ENCODE assay signal across 1 cellular context in the genomic region with DNA sequence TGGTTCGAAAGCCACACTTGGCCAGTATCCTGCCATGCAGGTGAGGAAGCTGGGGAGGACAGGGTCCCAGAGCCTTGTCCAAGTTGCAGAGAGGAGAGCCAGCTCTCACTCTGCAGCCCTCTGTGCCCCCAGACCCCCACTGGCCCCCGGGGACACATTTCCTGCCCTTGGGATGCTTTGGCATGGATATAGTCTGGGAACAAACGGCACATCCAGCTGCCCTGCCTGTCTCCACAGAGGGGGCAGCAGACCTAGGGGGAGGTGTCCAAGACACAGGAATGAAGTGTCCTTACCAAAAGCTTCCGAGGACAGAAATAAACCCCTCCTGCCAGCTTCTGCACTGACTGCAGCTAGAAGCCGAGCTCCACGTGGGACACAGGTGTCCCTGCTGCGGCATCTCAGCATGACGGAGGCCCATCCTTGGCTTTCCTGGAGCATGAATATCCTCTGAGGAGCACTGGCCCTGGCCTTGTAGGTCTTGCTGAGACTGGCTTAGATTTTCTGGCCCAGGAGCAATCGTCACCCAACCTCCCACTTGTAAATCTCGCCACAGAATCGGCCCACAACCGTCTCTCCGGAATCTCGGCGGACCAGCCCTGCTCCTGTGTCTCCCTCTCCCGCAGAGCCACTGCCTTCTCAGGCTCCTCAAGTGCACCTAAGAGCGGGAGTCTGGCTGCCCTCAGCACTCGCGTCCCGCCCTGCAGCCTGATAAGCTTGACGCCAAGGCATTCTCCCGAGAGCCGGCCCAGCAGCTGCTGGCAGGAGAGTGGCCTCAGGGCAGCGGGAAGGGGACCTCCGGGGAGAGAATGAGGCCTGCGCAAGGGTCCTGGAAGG.
A peak's percentile ranks its signal among the peaks of the same experiment; 100 is the strongest.
TF ChIP-seq lines count a peak whose summit lies in the region.

No MANE protein-coding gene starts in this region.

TF ChIP-seq in K562, 482 proteins besides CTCF, POLR2A, EP300 and RAD21 (continued from another document and continues in another):
- TF ChIP-seq, protein P1, sequence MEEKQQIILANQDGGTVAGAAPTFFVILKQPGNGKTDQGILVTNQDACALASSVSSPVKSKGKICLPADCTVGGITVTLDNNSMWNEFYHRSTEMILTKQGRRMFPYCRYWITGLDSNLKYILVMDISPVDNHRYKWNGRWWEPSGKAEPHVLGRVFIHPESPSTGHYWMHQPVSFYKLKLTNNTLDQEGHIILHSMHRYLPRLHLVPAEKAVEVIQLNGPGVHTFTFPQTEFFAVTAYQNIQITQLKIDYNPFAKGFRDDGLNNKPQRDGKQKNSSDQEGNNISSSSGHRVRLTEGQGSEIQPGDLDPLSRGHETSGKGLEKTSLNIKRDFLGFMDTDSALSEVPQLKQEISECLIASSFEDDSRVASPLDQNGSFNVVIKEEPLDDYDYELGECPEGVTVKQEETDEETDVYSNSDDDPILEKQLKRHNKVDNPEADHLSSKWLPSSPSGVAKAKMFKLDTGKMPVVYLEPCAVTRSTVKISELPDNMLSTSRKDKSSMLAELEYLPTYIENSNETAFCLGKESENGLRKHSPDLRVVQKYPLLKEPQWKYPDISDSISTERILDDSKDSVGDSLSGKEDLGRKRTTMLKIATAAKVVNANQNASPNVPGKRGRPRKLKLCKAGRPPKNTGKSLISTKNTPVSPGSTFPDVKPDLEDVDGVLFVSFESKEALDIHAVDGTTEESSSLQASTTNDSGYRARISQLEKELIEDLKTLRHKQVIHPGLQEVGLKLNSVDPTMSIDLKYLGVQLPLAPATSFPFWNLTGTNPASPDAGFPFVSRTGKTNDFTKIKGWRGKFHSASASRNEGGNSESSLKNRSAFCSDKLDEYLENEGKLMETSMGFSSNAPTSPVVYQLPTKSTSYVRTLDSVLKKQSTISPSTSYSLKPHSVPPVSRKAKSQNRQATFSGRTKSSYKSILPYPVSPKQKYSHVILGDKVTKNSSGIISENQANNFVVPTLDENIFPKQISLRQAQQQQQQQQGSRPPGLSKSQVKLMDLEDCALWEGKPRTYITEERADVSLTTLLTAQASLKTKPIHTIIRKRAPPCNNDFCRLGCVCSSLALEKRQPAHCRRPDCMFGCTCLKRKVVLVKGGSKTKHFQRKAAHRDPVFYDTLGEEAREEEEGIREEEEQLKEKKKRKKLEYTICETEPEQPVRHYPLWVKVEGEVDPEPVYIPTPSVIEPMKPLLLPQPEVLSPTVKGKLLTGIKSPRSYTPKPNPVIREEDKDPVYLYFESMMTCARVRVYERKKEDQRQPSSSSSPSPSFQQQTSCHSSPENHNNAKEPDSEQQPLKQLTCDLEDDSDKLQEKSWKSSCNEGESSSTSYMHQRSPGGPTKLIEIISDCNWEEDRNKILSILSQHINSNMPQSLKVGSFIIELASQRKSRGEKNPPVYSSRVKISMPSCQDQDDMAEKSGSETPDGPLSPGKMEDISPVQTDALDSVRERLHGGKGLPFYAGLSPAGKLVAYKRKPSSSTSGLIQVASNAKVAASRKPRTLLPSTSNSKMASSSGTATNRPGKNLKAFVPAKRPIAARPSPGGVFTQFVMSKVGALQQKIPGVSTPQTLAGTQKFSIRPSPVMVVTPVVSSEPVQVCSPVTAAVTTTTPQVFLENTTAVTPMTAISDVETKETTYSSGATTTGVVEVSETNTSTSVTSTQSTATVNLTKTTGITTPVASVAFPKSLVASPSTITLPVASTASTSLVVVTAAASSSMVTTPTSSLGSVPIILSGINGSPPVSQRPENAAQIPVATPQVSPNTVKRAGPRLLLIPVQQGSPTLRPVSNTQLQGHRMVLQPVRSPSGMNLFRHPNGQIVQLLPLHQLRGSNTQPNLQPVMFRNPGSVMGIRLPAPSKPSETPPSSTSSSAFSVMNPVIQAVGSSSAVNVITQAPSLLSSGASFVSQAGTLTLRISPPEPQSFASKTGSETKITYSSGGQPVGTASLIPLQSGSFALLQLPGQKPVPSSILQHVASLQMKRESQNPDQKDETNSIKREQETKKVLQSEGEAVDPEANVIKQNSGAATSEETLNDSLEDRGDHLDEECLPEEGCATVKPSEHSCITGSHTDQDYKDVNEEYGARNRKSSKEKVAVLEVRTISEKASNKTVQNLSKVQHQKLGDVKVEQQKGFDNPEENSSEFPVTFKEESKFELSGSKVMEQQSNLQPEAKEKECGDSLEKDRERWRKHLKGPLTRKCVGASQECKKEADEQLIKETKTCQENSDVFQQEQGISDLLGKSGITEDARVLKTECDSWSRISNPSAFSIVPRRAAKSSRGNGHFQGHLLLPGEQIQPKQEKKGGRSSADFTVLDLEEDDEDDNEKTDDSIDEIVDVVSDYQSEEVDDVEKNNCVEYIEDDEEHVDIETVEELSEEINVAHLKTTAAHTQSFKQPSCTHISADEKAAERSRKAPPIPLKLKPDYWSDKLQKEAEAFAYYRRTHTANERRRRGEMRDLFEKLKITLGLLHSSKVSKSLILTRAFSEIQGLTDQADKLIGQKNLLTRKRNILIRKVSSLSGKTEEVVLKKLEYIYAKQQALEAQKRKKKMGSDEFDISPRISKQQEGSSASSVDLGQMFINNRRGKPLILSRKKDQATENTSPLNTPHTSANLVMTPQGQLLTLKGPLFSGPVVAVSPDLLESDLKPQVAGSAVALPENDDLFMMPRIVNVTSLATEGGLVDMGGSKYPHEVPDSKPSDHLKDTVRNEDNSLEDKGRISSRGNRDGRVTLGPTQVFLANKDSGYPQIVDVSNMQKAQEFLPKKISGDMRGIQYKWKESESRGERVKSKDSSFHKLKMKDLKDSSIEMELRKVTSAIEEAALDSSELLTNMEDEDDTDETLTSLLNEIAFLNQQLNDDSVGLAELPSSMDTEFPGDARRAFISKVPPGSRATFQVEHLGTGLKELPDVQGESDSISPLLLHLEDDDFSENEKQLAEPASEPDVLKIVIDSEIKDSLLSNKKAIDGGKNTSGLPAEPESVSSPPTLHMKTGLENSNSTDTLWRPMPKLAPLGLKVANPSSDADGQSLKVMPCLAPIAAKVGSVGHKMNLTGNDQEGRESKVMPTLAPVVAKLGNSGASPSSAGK (IDR thresholded peaks at IDR 0.05): peak; percentile 86
- TF ChIP-seq, protein P2, sequence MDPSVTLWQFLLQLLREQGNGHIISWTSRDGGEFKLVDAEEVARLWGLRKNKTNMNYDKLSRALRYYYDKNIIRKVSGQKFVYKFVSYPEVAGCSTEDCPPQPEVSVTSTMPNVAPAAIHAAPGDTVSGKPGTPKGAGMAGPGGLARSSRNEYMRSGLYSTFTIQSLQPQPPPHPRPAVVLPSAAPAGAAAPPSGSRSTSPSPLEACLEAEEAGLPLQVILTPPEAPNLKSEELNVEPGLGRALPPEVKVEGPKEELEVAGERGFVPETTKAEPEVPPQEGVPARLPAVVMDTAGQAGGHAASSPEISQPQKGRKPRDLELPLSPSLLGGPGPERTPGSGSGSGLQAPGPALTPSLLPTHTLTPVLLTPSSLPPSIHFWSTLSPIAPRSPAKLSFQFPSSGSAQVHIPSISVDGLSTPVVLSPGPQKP (CRISPR knock-in tag; IDR thresholded peaks at IDR 0.05): peak; percentile 36; the same call in 1 of the 2 replicates
- TF ChIP-seq NR2C1 (IDR thresholded peaks at IDR 0.05) (no peak), NR2C1 (tag; IDR thresholded peaks at IDR 0.05) (no peak), NR3C1 (CRISPR knock-in tag; IDR thresholded peaks at IDR 0.05) (0 out of 2 replicates have a peak, but pooled peaks have one; percentile 33), YBX1 (IDR thresholded peaks at IDR 0.05) (no peak), SREBF2 (CRISPR knock-in tag; IDR thresholded peaks at IDR 0.05) (no peak), NR2F6 (CRISPR knock-in tag; IDR thresholded peaks at IDR 0.05) (no peak), MIER1 (IDR thresholded peaks at IDR 0.05; ENCODE audit: low read depth) (peak; percentile 43; the same call in 1 of the 2 replicates), ADNP (tag; IDR thresholded peaks at IDR 0.05) (no peak), TAF1 (IDR thresholded peaks at IDR 0.05; ENCODE audit: control insufficient read depth, extremely low read depth, insufficient read depth, low read length, severe bottlenecking) (peak; percentile 18), JUND (IDR thresholded peaks at IDR 0.05; ENCODE audit: borderline replicate concordance, low read depth, low read length) (no peak), JUND (tag; IDR thresholded peaks at IDR 0.05; ENCODE audit: borderline replicate concordance, low read depth, low read length) (no peak), HOXB6 (CRISPR knock-in tag; IDR thresholded peaks at IDR 0.05; ENCODE audit: borderline replicate concordance) (no peak), L3MBTL2 (IDR thresholded peaks at IDR 0.05) (peak; percentile 66), SMAD1 (IDR thresholded peaks at IDR 0.05; ENCODE audit: low read depth, low read length, partially characterized antibody) (no peak), NR1H2 (CRISPR knock-in tag; IDR thresholded peaks at IDR 0.05) (no peak), ZNF316 (IDR thresholded peaks at IDR 0.05) (peak; percentile 49)
- TF ChIP-seq, protein P3, sequence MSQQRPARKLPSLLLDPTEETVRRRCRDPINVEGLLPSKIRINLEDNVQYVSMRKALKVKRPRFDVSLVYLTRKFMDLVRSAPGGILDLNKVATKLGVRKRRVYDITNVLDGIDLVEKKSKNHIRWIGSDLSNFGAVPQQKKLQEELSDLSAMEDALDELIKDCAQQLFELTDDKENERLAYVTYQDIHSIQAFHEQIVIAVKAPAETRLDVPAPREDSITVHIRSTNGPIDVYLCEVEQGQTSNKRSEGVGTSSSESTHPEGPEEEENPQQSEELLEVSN (IDR thresholded peaks at IDR 0.05; ENCODE audit: borderline replicate concordance in 1 of 2, extremely low read depth in 1 of 2, insufficient read depth in 1 of 2, insufficient read length in 1 of 2, low read depth in 1 of 2, low read length in 1 of 2, poor library complexity in 1 of 2, severe bottlenecking in 1 of 2): peak; percentile 91 to 96
- TF ChIP-seq, protein P4, sequence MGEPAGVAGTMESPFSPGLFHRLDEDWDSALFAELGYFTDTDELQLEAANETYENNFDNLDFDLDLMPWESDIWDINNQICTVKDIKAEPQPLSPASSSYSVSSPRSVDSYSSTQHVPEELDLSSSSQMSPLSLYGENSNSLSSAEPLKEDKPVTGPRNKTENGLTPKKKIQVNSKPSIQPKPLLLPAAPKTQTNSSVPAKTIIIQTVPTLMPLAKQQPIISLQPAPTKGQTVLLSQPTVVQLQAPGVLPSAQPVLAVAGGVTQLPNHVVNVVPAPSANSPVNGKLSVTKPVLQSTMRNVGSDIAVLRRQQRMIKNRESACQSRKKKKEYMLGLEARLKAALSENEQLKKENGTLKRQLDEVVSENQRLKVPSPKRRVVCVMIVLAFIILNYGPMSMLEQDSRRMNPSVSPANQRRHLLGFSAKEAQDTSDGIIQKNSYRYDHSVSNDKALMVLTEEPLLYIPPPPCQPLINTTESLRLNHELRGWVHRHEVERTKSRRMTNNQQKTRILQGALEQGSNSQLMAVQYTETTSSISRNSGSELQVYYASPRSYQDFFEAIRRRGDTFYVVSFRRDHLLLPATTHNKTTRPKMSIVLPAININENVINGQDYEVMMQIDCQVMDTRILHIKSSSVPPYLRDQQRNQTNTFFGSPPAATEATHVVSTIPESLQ (CRISPR knock-in tag; IDR thresholded peaks at IDR 0.05): no peak
- TF ChIP-seq, protein P5, sequence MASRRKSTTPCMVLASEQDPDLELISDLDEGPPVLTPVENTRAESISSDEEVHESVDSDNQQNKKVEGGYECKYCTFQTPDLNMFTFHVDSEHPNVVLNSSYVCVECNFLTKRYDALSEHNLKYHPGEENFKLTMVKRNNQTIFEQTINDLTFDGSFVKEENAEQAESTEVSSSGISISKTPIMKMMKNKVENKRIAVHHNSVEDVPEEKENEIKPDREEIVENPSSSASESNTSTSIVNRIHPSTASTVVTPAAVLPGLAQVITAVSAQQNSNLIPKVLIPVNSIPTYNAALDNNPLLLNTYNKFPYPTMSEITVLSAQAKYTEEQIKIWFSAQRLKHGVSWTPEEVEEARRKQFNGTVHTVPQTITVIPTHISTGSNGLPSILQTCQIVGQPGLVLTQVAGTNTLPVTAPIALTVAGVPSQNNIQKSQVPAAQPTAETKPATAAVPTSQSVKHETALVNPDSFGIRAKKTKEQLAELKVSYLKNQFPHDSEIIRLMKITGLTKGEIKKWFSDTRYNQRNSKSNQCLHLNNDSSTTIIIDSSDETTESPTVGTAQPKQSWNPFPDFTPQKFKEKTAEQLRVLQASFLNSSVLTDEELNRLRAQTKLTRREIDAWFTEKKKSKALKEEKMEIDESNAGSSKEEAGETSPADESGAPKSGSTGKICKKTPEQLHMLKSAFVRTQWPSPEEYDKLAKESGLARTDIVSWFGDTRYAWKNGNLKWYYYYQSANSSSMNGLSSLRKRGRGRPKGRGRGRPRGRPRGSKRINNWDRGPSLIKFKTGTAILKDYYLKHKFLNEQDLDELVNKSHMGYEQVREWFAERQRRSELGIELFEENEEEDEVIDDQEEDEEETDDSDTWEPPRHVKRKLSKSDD (conservative IDR thresholded peaks at IDR 0.05; ENCODE audit: low read length): no peak
- TF ChIP-seq, protein P6, sequence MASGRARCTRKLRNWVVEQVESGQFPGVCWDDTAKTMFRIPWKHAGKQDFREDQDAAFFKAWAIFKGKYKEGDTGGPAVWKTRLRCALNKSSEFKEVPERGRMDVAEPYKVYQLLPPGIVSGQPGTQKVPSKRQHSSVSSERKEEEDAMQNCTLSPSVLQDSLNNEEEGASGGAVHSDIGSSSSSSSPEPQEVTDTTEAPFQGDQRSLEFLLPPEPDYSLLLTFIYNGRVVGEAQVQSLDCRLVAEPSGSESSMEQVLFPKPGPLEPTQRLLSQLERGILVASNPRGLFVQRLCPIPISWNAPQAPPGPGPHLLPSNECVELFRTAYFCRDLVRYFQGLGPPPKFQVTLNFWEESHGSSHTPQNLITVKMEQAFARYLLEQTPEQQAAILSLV (tag; IDR thresholded peaks at IDR 0.05): no peak
- TF ChIP-seq, protein P7, sequence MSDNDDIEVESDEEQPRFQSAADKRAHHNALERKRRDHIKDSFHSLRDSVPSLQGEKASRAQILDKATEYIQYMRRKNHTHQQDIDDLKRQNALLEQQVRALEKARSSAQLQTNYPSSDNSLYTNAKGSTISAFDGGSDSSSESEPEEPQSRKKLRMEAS (CRISPR knock-in tag; IDR thresholded peaks at IDR 0.05): 0 out of 2 replicates have a peak, but pooled peaks have one; percentile 4
- TF ChIP-seq, protein P8, sequence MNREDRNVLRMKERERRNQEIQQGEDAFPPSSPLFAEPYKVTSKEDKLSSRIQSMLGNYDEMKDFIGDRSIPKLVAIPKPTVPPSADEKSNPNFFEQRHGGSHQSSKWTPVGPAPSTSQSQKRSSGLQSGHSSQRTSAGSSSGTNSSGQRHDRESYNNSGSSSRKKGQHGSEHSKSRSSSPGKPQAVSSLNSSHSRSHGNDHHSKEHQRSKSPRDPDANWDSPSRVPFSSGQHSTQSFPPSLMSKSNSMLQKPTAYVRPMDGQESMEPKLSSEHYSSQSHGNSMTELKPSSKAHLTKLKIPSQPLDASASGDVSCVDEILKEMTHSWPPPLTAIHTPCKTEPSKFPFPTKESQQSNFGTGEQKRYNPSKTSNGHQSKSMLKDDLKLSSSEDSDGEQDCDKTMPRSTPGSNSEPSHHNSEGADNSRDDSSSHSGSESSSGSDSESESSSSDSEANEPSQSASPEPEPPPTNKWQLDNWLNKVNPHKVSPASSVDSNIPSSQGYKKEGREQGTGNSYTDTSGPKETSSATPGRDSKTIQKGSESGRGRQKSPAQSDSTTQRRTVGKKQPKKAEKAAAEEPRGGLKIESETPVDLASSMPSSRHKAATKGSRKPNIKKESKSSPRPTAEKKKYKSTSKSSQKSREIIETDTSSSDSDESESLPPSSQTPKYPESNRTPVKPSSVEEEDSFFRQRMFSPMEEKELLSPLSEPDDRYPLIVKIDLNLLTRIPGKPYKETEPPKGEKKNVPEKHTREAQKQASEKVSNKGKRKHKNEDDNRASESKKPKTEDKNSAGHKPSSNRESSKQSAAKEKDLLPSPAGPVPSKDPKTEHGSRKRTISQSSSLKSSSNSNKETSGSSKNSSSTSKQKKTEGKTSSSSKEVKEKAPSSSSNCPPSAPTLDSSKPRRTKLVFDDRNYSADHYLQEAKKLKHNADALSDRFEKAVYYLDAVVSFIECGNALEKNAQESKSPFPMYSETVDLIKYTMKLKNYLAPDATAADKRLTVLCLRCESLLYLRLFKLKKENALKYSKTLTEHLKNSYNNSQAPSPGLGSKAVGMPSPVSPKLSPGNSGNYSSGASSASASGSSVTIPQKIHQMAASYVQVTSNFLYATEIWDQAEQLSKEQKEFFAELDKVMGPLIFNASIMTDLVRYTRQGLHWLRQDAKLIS (CRISPR knock-in tag; IDR thresholded peaks at IDR 0.05): no peak
